Comparison of ENCODE assay signal across 19 cellular contexts in the genomic region with DNA sequence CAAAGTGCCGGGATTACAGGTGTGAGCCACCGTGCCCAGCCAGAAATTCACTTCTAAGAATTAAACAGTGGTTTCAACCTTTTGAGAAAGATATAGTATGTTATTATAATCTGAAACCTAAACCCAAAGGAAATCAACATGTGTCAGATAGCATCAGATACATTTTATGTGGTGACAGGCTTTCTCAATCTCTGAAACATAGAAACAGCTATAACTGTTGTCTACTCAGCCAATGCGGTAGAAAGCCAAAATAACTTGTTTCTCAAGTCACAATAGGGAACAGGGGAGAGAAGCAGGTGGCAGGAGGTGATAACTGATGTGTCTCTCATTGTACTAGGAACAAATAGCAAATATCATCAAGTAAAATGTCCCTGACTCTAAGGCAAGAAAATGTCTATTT. TPM values are rescaled to one million over a fixed set of nuclear protein-coding genes. Genes with fewer than 3 reads are reported as not detected.
DNase-seq lines count a peak whose midpoint lies in the region; ATAC-seq, FAIRE-seq and TF ChIP-seq lines count a peak whose summit lies in the region.
"Had no signal": no experiment of that assay in that cellular context is flagged by ENCODE, and none has a peak within 500 bp of the region (broad histone marks: within the 10 kb centered on the region; RNA-seq: fewer than 3 reads in every experiment).

No MANE protein-coding gene starts in this region.

- ATAC-seq in activated T-helper 17 cell treated with anti-CD3 and anti-CD28 coated beads, Interleukin-2, amount 50 U/mL, for 72 hours (replicated peaks) = no peak
- ATAC-seq in HG03520 (IDR thresholded peaks at IDR 0.05; ENCODE audit: unreplicated experiment) = no peak
- ATAC-seq: CD8-positive, alpha-beta T cell; SK-N-SH treated with all-trans-retinoic acid at 6 μM for 48 hours had no signal

- peaks cover 4% of the 10 kb centered on the region for H3K9me3 Mint-ChIP-seq in activated naive CD4-positive, alpha-beta T cell treated with anti-CD3 and anti-CD28 coated beads, Interleukin-2, amount 10 ng/mL, durations not matched to agents 7 days and 5 days
- H3K9me3 Mint-ChIP-seq in activated T-helper 17 cell treated with anti-CD3 and anti-CD28 coated beads, Interleukin-2, amount 50 U/mL, for 72 hours = no peaks in the 10 kb centered on the region

- no peaks in the 10 kb centered on the region for H3K27me3 Mint-ChIP-seq in activated naive CD4-positive, alpha-beta T cell treated with anti-CD3 and anti-CD28 coated beads, Interleukin-2, amount 10 ng/mL, durations not matched to agents 7 days and 5 days
- no peaks in the 10 kb centered on the region for H3K27me3 Mint-ChIP-seq in activated T-helper 17 cell treated with anti-CD3 and anti-CD28 coated beads, Interleukin-2, amount 50 U/mL, for 72 hours

- CTCF ChIA-PET in activated naive CD4-positive, alpha-beta T cell treated with anti-CD3 and anti-CD28 coated beads, Interleukin-2, amount 10 ng/mL, durations not matched to agents 7 days and 5 days (lab: Charles Lee) = no interaction called here

- peak overlapping the region; percentile 69 for H3K27ac Mint-ChIP-seq in activated naive CD4-positive, alpha-beta T cell treated with anti-CD3 and anti-CD28 coated beads, Interleukin-2, amount 10 ng/mL, durations not matched to agents 7 days and 5 days
- peak overlapping the region; percentile 59 for H3K27ac Mint-ChIP-seq in activated T-helper 17 cell treated with anti-CD3 and anti-CD28 coated beads, Interleukin-2, amount 50 U/mL, for 72 hours
- H3K27ac Mint-ChIP-seq: CD8-positive, alpha-beta T cell; H9; HFFc6 had no signal

- H3K4me3 Mint-ChIP-seq in activated naive CD4-positive, alpha-beta T cell treated with anti-CD3 and anti-CD28 coated beads, Interleukin-2, amount 10 ng/mL, durations not matched to agents 7 days and 5 days = no peak overlapping the region
- no peak overlapping the region for H3K4me3 Mint-ChIP-seq in activated T-helper 17 cell treated with anti-CD3 and anti-CD28 coated beads, Interleukin-2, amount 50 U/mL, for 72 hours
- H3K4me3 Mint-ChIP-seq: CD8-positive, alpha-beta T cell; H9; HFFc6 had no signal

- TF ChIP-seq POLR2A in GM12891 (IDR thresholded peaks at IDR 0.05; ENCODE audit: low read depth, low read length) = no peak

- FAIRE-seq in GM12891 (lab: Jason Lieb, UNC) = peak; percentile 31
- FAIRE-seq: GM12892 had no signal

- peaks cover 55% of the 10 kb centered on the region for H3K36me3 Mint-ChIP-seq in activated naive CD4-positive, alpha-beta T cell treated with anti-CD3 and anti-CD28 coated beads, Interleukin-2, amount 10 ng/mL, durations not matched to agents 7 days and 5 days
- H3K36me3 Mint-ChIP-seq in activated T-helper 17 cell treated with anti-CD3 and anti-CD28 coated beads, Interleukin-2, amount 50 U/mL, for 72 hours (ENCODE audit: low read depth) = peaks cover 89% of the 10 kb centered on the region

- DNase-seq in activated naive CD4-positive, alpha-beta T cell treated with anti-CD3 and anti-CD28 coated beads, Interleukin-2, amount 10 ng/mL, durations not matched to agents 7 days and 5 days = no peak
- DNase-seq in activated naive CD4-positive, alpha-beta T cell treated with Interleukin-2 at 50 U/mL for 16 hours = no peak
- DNase-seq in GM12891 (ENCODE audit: insufficient read length, low spot score) (no peak), NCI-H774 (lab: John Stamatoyannopoulos, UW) (no peak), germinal center (ENCODE audit: low spot score) (no peak)
- DNase-seq: Calu3; CD8-positive, alpha-beta T cell; DMS153; H9; HFFc6; MM.1S; NCI-H1048; NCI-H1417 treated with DMSO at 0.1 percent for 48 hours; NCI-H1930; NCI-H510A had no signal

- peaks cover 13% of the 10 kb centered on the region for H3K4me1 Mint-ChIP-seq in activated naive CD4-positive, alpha-beta T cell treated with anti-CD3 and anti-CD28 coated beads, Interleukin-2, amount 10 ng/mL, durations not matched to agents 7 days and 5 days
- no peaks in the 10 kb centered on the region for H3K4me1 Mint-ChIP-seq in activated T-helper 17 cell treated with anti-CD3 and anti-CD28 coated beads, Interleukin-2, amount 50 U/mL, for 72 hours

TF ChIP-seq in GM12891, 5 proteins besides CTCF, POLR2A, EP300 and RAD21:
- no peak for TF ChIP-seq POLR2AphosphoS5 (IDR thresholded peaks at IDR 0.05; ENCODE audit: low read depth, low read length)
- TF ChIP-seq TAF1 (IDR thresholded peaks at IDR 0.05; ENCODE audit: low read depth, low read length) = no peak
- no peak for TF ChIP-seq SPI1 (IDR thresholded peaks at IDR 0.05; ENCODE audit: low read depth, low read length)
- no peak for TF ChIP-seq POU2F2 (IDR thresholded peaks at IDR 0.05; ENCODE audit: low read depth, low read length)
- no peak for TF ChIP-seq PAX5 (IDR thresholded peaks at IDR 0.05; ENCODE audit: insufficient read depth, low read length, severe bottlenecking)

RNA-seq across cellular contexts. Expression of gene DENND6A, which starts 38.7 kb away (rescaled TPM):
- polyA plus RNA-seq in GM12891 (2012; ENCODE audit: low read depth, missing spikeins) = 3.4 TPM
- 10 to 100 TPM; 17.1 to 18.3 TPM for total RNA-seq in activated T-helper 17 cell treated with anti-CD3 and anti-CD28 coated beads, Interleukin-2, amount 50 U/mL, for 72 hours

RNA-seq across cellular contexts. Expression of gene ARF4, which starts 57.1 kb away (rescaled TPM):
- 83.8 TPM for polyA plus RNA-seq in GM12891 (2012; ENCODE audit: low read depth, missing spikeins)
- 10 to 100 TPM; 52.1 to 67.4 TPM for total RNA-seq in activated T-helper 17 cell treated with anti-CD3 and anti-CD28 coated beads, Interleukin-2, amount 50 U/mL, for 72 hours
